Comparison of ENCODE assay signal across 12 cellular contexts in the genomic region with DNA sequence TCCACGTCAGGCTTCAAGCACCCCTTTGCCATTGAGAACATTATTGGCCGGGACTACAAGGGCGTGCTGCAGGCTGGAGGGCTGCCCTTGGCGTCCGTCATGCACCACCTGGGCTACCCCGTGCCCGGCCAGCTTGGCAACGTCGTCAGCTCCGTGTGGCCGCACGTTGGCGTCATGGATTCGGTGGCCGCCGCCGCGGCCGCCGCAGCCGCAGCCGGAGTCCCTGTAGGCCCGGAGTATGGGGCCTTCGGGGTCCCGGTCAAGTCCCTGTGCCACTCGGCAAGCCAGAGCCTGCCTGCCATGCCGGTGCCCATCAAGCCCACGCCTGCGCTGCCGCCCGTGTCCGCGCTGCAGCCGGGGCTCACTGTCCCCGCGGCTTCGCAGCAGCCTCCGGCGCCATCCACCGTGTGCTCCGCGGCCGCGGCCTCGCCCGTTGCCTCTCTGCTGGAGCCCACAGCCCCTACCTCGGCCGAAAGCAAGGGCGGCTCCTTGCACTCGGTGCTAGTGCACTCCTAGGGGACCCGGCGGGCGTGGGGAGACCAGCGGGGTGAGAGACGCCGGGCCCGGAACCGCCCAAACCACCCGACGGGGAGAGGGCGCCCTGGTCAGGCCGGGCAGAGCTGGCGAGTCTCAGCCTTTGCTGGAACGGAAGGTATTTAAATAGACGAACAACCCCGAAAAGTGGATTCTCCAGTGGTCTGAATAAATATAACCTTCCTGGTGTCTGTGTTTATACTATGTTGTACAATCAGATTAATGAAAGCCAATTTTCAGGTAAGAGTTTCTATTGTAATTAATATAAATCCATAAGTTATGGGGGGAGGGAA. TPM values are rescaled to one million over a fixed set of nuclear protein-coding genes. Genes with fewer than 3 reads are reported as not detected.
DNase-seq lines count a peak whose midpoint lies in the region; ATAC-seq and TF ChIP-seq lines count a peak whose summit lies in the region.
"Had no signal": no experiment of that assay in that cellular context is flagged by ENCODE, and none has a peak within 500 bp of the region (broad histone marks: within the 10 kb centered on the region; RNA-seq: fewer than 3 reads in every experiment).

No MANE protein-coding gene starts in this region.

- TF ChIP-seq POLR2A in upper lobe of left lung (IDR thresholded peaks at IDR 0.05), result no peak

- H3K36me3 ChIP-seq in left ventricle myocardium inferior (no peaks in the 10 kb centered on the region), left lung (no peaks in the 10 kb centered on the region), upper lobe of left lung (no peaks in the 10 kb centered on the region)
- H3K36me3 ChIP-seq: cardiac muscle cell had no signal

- DNase-seq in left ventricle myocardium inferior (no peak), cardiac septum (ENCODE audit: low spot score) (no peak), left lung (peak in 1 of 2 donors; percentile 69), upper lobe of left lung (peak in 1 of 2 donors; percentile 85), Kasumi-1 (lab: John Stamatoyannopoulos, UW) (no peak), NCI-H2196 treated with DMSO at 0.1 percent for 48 hours (lab: John Stamatoyannopoulos, UW; ENCODE audit: unreplicated experiment) (no peak)
- peak; percentile 34 to 38 for DNase-seq in activated T-cell treated with anti-CD3 and anti-CD28 coated beads, Interleukin-2, amount 50 U/mL, for 48 hours
- DNase-seq in activated CD4-positive, CD25-positive, alpha-beta regulatory T cell treated with anti-CD3 and anti-CD28 coated beads, Interleukin-2, amount 50 U/mL, for 72 hours, result no peak
- DNase-seq: activated CD4-positive, CD25-positive, alpha-beta regulatory T cell; NK-92 treated with Interleukin-12 subunit alpha and Interleukin-12 subunit beta, amount 100 ng/mL, for 24 hours had no signal

- no peaks in the 10 kb centered on the region for H3K9me3 ChIP-seq in left ventricle myocardium inferior (replicated peaks)
- H3K9me3 ChIP-seq in left lung, result no peaks in the 10 kb centered on the region
- no peaks in the 10 kb centered on the region for H3K9me3 ChIP-seq in upper lobe of left lung

- no peak for TF ChIP-seq EP300 in upper lobe of left lung (IDR thresholded peaks at IDR 0.05)

- WGBS in upper lobe of left lung, 2 donors, result 7 to 9% methylated on average over 27 of the region's 66 CpGs

- H3K27ac ChIP-seq in left ventricle myocardium inferior (replicated peaks), result no peak overlapping the region
- H3K27ac ChIP-seq in left lung, result no peak overlapping the region
- no peak overlapping the region for H3K27ac ChIP-seq in upper lobe of left lung
- H3K27ac ChIP-seq: cardiac muscle cell, KMS-11 had no signal

- no peak for TF ChIP-seq CTCF in left ventricle myocardium inferior (IDR thresholded peaks at IDR 0.05; ENCODE audit: borderline replicate concordance)
- TF ChIP-seq CTCF in left lung (IDR thresholded peaks at IDR 0.05), result no peak
- no peak for TF ChIP-seq CTCF in upper lobe of left lung (IDR thresholded peaks at IDR 0.05)

- H3K4me1 ChIP-seq in left ventricle myocardium inferior, result peaks cover 57% of the 10 kb centered on the region
- peaks cover 14 to 53% of the 10 kb centered on the region in 2 donors for H3K4me1 ChIP-seq in left lung
- peaks cover 32 to 51% (median 37%) of the 10 kb centered on the region in 4 donors for H3K4me1 ChIP-seq in upper lobe of left lung

- ATAC-seq in left lung (peak; percentile 15), upper lobe of left lung (ENCODE audit: low FRiP score in 2 of 2) (no peak)

- intact Hi-C loops in left ventricle myocardium inferior (cut with micrococcal nuclease) (no loop called here), cardiac septum (cut with DNase I) (no loop called here), left lung (cut with DNase I) (no loop called here)

- H3K4me3 ChIP-seq in left ventricle myocardium inferior (peak overlapping the region; percentile 50), left lung (peak overlapping the region in 1 of 2 donors; percentile 11), upper lobe of left lung (peak overlapping the region in 3 of 4 donors; percentile 4 to 20 (median 18))
- H3K4me3 ChIP-seq: cardiac muscle cell had no signal

- H3K27me3 ChIP-seq in left ventricle myocardium inferior (ENCODE audit: low read depth), result peaks cover 100% of the 10 kb centered on the region
- H3K27me3 ChIP-seq in left lung, result peaks cover 92 to 100% of the 10 kb centered on the region in 2 donors
- peaks cover 2 to 77% (median 47%) of the 10 kb centered on the region in 4 donors for H3K27me3 ChIP-seq in upper lobe of left lung

RNA-seq across cellular contexts. Expression of gene FOXB2, which starts 1.2 kb away (rescaled TPM):
- total RNA-seq in left ventricle myocardium inferior (not detected), cardiac septum (0.19 TPM), left lung (not detected), upper lobe of left lung (not detected)
- total RNA-seq: cardiac muscle cell had no signal

Comparison
In these comparisons a context has a peak if more than half of its experiments do, and no peak if none do; other contexts are left out.
1. DNase-seq: peak in activated T-cell treated with anti-CD3 and anti-CD28 coated beads, Interleukin-2, amount 50 U/mL, for 48 hours (2 of 2); none in left ventricle myocardium inferior (single experiment), cardiac septum (single experiment), activated CD4-positive, CD25-positive, alpha-beta regulatory T cell treated with anti-CD3 and anti-CD28 coated beads, Interleukin-2, amount 50 U/mL, for 72 hours (single experiment), Kasumi-1 (0 of 2) and NCI-H2196 treated with DMSO at 0.1 percent for 48 hours (single experiment).